In genomic region chr17:7043195-7043543, GRCh38 we compare ENCODE assay signal across 7 cellular contexts. TPM values are rescaled to one million over a fixed set of nuclear protein-coding genes. Genes with fewer than 3 reads are reported as not detected.
DNase-seq lines count a peak whose midpoint lies in the region; ATAC-seq, FAIRE-seq and TF ChIP-seq lines count a peak whose summit lies in the region.

No MANE protein-coding gene starts in this region.

- H3K9me3 ChIP-seq in HUES6 (ENCODE audit: control insufficient read depth, insufficient read depth, low read depth, low read length) (no peaks in the 10 kb centered on the region), K562 (replicated peaks; ENCODE audit: control insufficient read depth, insufficient read depth, low read depth, low read length) (no peaks in the 10 kb centered on the region), kidney (ENCODE audit: control insufficient read depth in 1 of 2, low read length in 2 of 2) (no peaks in the 10 kb centered on the region)

- POLR2A ChIA-PET in K562 (lab: Yijun Ruan, JAX) = interaction anchor here (0.5 to 3.2 kb wide), 2 partner anchors 7 to 851 kb away, joined by 4 to 10 read pairs; partner anchors contain the start of gene SLC16A13

- no peaks in the 10 kb centered on the region for H3K79me2 ChIP-seq in K562 (ENCODE audit: control insufficient read depth, insufficient read depth, low read length)

- H3K27ac ChIP-seq in HUES6 (ENCODE audit: low read depth, low read length) (no peak overlapping the region), K562 (ENCODE audit: extremely low read depth, low read depth, low read length) (no peak overlapping the region), kidney (ENCODE audit: low read depth in 2 of 2, low read length in 2 of 2) (no peak overlapping the region)

- peak overlapping the region; percentile 93 for H3K27ac Mint-ChIP-seq in stimulated activated effector memory CD8-positive, alpha-beta T cell treated with anti-CD3 and anti-CD28 coated beads, Interleukin-12 subunit alpha, Interleukin-12 subunit beta, amount 100 ng/mL, for 72 hours

- no peaks in the 10 kb centered on the region for H4K20me1 ChIP-seq in K562 (replicated peaks; ENCODE audit: control insufficient read depth, insufficient read depth, low read length)

- H3K9me1 ChIP-seq in K562 (ENCODE audit: control insufficient read depth, insufficient read depth, low read length) = no peaks in the 10 kb centered on the region

- H3K36me3 Mint-ChIP-seq in stimulated activated effector memory CD8-positive, alpha-beta T cell treated with anti-CD3 and anti-CD28 coated beads, Interleukin-12 subunit alpha, Interleukin-12 subunit beta, amount 100 ng/mL, for 72 hours = peaks cover 23% of the 10 kb centered on the region

- TF ChIP-seq CTCF in K562 (IDR thresholded peaks at IDR 0.05 in 2 of 3, conservative IDR thresholded peaks at IDR 0.05 in 1 of 3; ENCODE audit: insufficient read depth in 2 of 3, low read depth in 1 of 3, low read length in 3 of 3) = no peak
- TF ChIP-seq CTCF in kidney (IDR thresholded peaks at IDR 0.05; ENCODE audit: borderline replicate concordance, extremely low read depth, insufficient read depth) = no peak

- no TSS peak for BruUV-seq in K562 (replicated peaks; lab: Mats Ljungman, UMichigan)

- H3K36me3 ChIP-seq in HUES6 (ENCODE audit: control insufficient read depth, insufficient read depth, low read length) = no peaks in the 10 kb centered on the region
- H3K36me3 ChIP-seq in K562 (ENCODE audit: control insufficient read depth, insufficient read depth, low read length) = no peaks in the 10 kb centered on the region
- H3K36me3 ChIP-seq in kidney (ENCODE audit: control insufficient read depth in 1 of 2, insufficient read depth in 2 of 2, low read length in 2 of 2) = no peaks in the 10 kb centered on the region

- H3K4me3 ChIP-seq in HUES6 (ENCODE audit: low read depth, low read length) (peak overlapping the region; percentile 79), K562 (no peak overlapping the region), kidney (ENCODE audit: low read length in 2 of 2) (peak overlapping the region; percentile 34 to 53)

- TF ChIP-seq EP300 in K562 (IDR thresholded peaks at IDR 0.05; ENCODE audit: low read length) = no peak

- TF ChIP-seq RAD21 in K562 (CRISPR knock-in tag; conservative IDR thresholded peaks at IDR 0.05 in 1 of 2, IDR thresholded peaks at IDR 0.05 in 1 of 2) = no peak

- DNase-seq in K562 (ENCODE audit: extremely low read depth in 1 of 4, low spot score in 3 of 4) = no peak
- DNase-seq in kidney = no peak
- no peak for DNase-seq in stimulated activated effector memory CD8-positive, alpha-beta T cell treated with anti-CD3 and anti-CD28 coated beads, Interleukin-12 subunit alpha, Interleukin-12 subunit beta, amount 100 ng/mL, for 72 hours (ENCODE audit: low spot score in 2 of 2)
- DNase-seq in NOMO-1 treated with DMSO at 0.1 percent for 48 hours (lab: John Stamatoyannopoulos, UW; ENCODE audit: unreplicated experiment) = no peak
- no peak for DNase-seq in NCI-H226
- DNase-seq in NCI-H446 (lab: John Stamatoyannopoulos, UW) = no peak

- no peak overlapping the region for H2AFZ ChIP-seq in K562 (ENCODE audit: low read depth, low read length)

- H3K9me3 Mint-ChIP-seq in stimulated activated effector memory CD8-positive, alpha-beta T cell treated with anti-CD3 and anti-CD28 coated beads, Interleukin-12 subunit alpha, Interleukin-12 subunit beta, amount 100 ng/mL, for 72 hours = no peaks in the 10 kb centered on the region

- H3K4me3 Mint-ChIP-seq in stimulated activated effector memory CD8-positive, alpha-beta T cell treated with anti-CD3 and anti-CD28 coated beads, Interleukin-12 subunit alpha, Interleukin-12 subunit beta, amount 100 ng/mL, for 72 hours = peak overlapping the region; percentile 78

- ATAC-seq in K562 = no peak
- ATAC-seq in stimulated activated effector memory CD8-positive, alpha-beta T cell treated with anti-CD3 and anti-CD28 coated beads, Interleukin-12 subunit alpha, Interleukin-12 subunit beta, amount 100 ng/mL, for 72 hours = peak; percentile 0

- no peak for TF ChIP-seq POLR2A in K562 (conservative IDR thresholded peaks at IDR 0.05)

- intact Hi-C loops in K562 (cut with micrococcal nuclease) (no loop called here), kidney (cut with DNase I) (no loop called here)

- WGBS in K562 (ENCODE audit: insufficient coverage, low coverage, missing lambda C conversion rate) = 64% methylated on average over 2 of the region's 25 CpGs

- in situ Hi-C loops in K562 (cut with MboI) = loop anchor here (10.0 to 25.0 kb wide), 2 partner anchors 292 to 519 kb away; partner anchors contain the start of genes ACAP1, SENP3 and TNFSF13

- CTCF ChIA-PET in K562 (lab: Yijun Ruan, JAX; ENCODE audit: low intra/inter-chr PET ratio) = no interaction called here

- FAIRE-seq in K562 (lab: Jason Lieb, UNC) = no peak
- FAIRE-seq in kidney (lab: Jason Lieb, UNC) = no peak

- peaks cover 53% of the 10 kb centered on the region for H3K27me3 ChIP-seq in HUES6 (ENCODE audit: control insufficient read depth, insufficient read depth, low read length)
- H3K27me3 ChIP-seq in K562 (ENCODE audit: control insufficient read depth in 2 of 2, insufficient read depth in 2 of 2, low read length in 2 of 2) = no peaks in the 10 kb centered on the region

- H3K4me2 ChIP-seq in K562 (ENCODE audit: insufficient read depth, low read length) = no peak overlapping the region

- H3K9ac ChIP-seq in HUES6 (ENCODE audit: low read length) (no peak overlapping the region), K562 (ENCODE audit: insufficient read depth in 1 of 2, low read depth in 2 of 2, low read length in 2 of 2) (no peak overlapping the region), kidney (ENCODE audit: low read length in 2 of 2) (no peak overlapping the region)

- H3K4me1 ChIP-seq in HUES6 (ENCODE audit: control insufficient read depth, insufficient read depth, low read length) (peaks cover 41% of the 10 kb centered on the region), K562 (replicated peaks in 1 of 2; ENCODE audit: control insufficient read depth in 2 of 2, insufficient read depth in 2 of 2, low read length in 2 of 2) (peaks cover 0 to 30% of the 10 kb centered on the region in 2 experiments; a peak in 4 of 5 replicates), kidney (ENCODE audit: control insufficient read depth in 1 of 2, insufficient read depth in 1 of 2, low read depth in 1 of 2, low read length in 2 of 2) (peaks cover 20 to 24% of the 10 kb centered on the region in 2 donors)

- peaks cover 46% of the 10 kb centered on the region for H3K4me1 Mint-ChIP-seq in stimulated activated effector memory CD8-positive, alpha-beta T cell treated with anti-CD3 and anti-CD28 coated beads, Interleukin-12 subunit alpha, Interleukin-12 subunit beta, amount 100 ng/mL, for 72 hours

RNA-seq across cellular contexts. Expression of gene SLC16A11, which starts 0.7 kb away (rescaled TPM):
- total RNA-seq in K562 (2011; cell fraction: chromatin; rRNA removed; ENCODE audit: low replicate concordance) = not detected in 2 replicates
- total RNA-seq in K562 (2011; cell fraction: nucleolus; rRNA removed) = not detected in 2 replicates
- not detected in 2 replicates for total RNA-seq in K562 (2011; cell fraction: nucleoplasm; rRNA removed)
- total RNA-seq in K562 (2014; rRNA removed) (not detected in 2 replicates), K562 (2014; rRNA removed; fragmentation: Illumina TruSeq; extraction: Trizol) (not detected in 2 replicates), K562 (2015; rRNA removed; fragmentation: Illumina TruSeq; extraction: Trizol) (not detected in 2 replicates), K562 (2021) (not detected in 2 replicates), kidney (2.1 TPM)
- polyA plus RNA-seq in K562 (2011; rRNA removed) (not detected in 2 replicates), K562 (2014; fragmentation: Illumina TruSeq; extraction: Trizol) (not detected in 2 replicates), K562 (2014; fragmentation: Nextera tagmentation; extraction: Ambion mirVana) (not detected), K562 (2014; rRNA removed) (not detected in 2 replicates), kidney (ENCODE audit: insufficient read depth, low read depth, low replicate concordance) (7.8 TPM)
- polyA plus RNA-seq in K562 (2011; cell fraction: cytosol; rRNA removed) = not detected in 2 replicates
- not detected in 2 replicates for polyA plus RNA-seq in K562 (2011; cell fraction: nucleus; rRNA removed)
- not detected in 2 replicates for polyA plus RNA-seq in K562 (2012)
- not detected in 2 replicates for polyA minus RNA-seq in K562 (2011; rRNA and poly(A)+ RNA removed)
- polyA minus RNA-seq in K562 (2011; cell fraction: cytosol; rRNA and poly(A)+ RNA removed) = not detected in 2 replicates
- polyA minus RNA-seq in K562 (2011; cell fraction: nucleus; rRNA and poly(A)+ RNA removed) = not detected in 2 replicates

RNA-seq across cellular contexts. Expression of gene SLC16A13, which starts 7.4 kb away (rescaled TPM):
- 4.9 and 17.0 TPM in 2 replicates for total RNA-seq in K562 (2011; cell fraction: chromatin; rRNA removed; ENCODE audit: low replicate concordance)
- total RNA-seq in K562 (2011; cell fraction: nucleolus; rRNA removed) = 12.9 and 17.7 TPM in 2 replicates
- total RNA-seq in K562 (2011; cell fraction: nucleoplasm; rRNA removed) = 11.1 and 12.8 TPM in 2 replicates
- total RNA-seq in K562 (2014; rRNA removed) (1.2 and 1.8 TPM in 2 replicates), K562 (2014; rRNA removed; fragmentation: Illumina TruSeq; extraction: Trizol) (0.19 and 0.33 TPM in 2 replicates), K562 (2015; rRNA removed; fragmentation: Illumina TruSeq; extraction: Trizol) (0.87 and 0.94 TPM in 2 replicates), K562 (2021) (4.5 and 5.6 TPM in 2 replicates), kidney (6.5 TPM)
- polyA plus RNA-seq in K562 (2011; rRNA removed) (0.50 and 2.8 TPM in 2 replicates), K562 (2014; fragmentation: Illumina TruSeq; extraction: Trizol) (2.7 and 3.3 TPM in 2 replicates), K562 (2014; fragmentation: Nextera tagmentation; extraction: Ambion mirVana) (under 1 TPM; 0.04 to 0.18 TPM), K562 (2014; rRNA removed) (0.65 and 1.5 TPM in 2 replicates), kidney (ENCODE audit: insufficient read depth, low read depth, low replicate concordance) (11.6 TPM)
- polyA plus RNA-seq in K562 (2011; cell fraction: cytosol; rRNA removed) = 1.4 and 1.7 TPM in 2 replicates
- 4.4 and 4.5 TPM in 2 replicates for polyA plus RNA-seq in K562 (2011; cell fraction: nucleus; rRNA removed)
- polyA plus RNA-seq in K562 (2012) = 3.8 and 4.8 TPM in 2 replicates
- 1.1 and 2.6 TPM in 2 replicates for polyA minus RNA-seq in K562 (2011; rRNA and poly(A)+ RNA removed)
- 1.7 TPM in 2 replicates for polyA minus RNA-seq in K562 (2011; cell fraction: cytosol; rRNA and poly(A)+ RNA removed)
- polyA minus RNA-seq in K562 (2011; cell fraction: nucleus; rRNA and poly(A)+ RNA removed) = 4.8 and 5.3 TPM in 2 replicates

RNA-seq across cellular contexts. Expression of gene BCL6B, which starts 20.3 kb away (rescaled TPM):
- total RNA-seq in K562 (2011; cell fraction: chromatin; rRNA removed; ENCODE audit: low replicate concordance) = 2.4 and 6.6 TPM in 2 replicates
- 4.7 and 6.3 TPM in 2 replicates for total RNA-seq in K562 (2011; cell fraction: nucleolus; rRNA removed)
- 4.1 and 5.4 TPM in 2 replicates for total RNA-seq in K562 (2011; cell fraction: nucleoplasm; rRNA removed)
- total RNA-seq in K562 (2014; rRNA removed) (4.7 and 5.0 TPM in 2 replicates), K562 (2014; rRNA removed; fragmentation: Illumina TruSeq; extraction: Trizol) (2.4 and 2.7 TPM in 2 replicates), K562 (2015; rRNA removed; fragmentation: Illumina TruSeq; extraction: Trizol) (3.5 and 3.6 TPM in 2 replicates), K562 (2021) (4.5 and 5.6 TPM in 2 replicates), kidney (33.3 TPM)
- polyA plus RNA-seq in K562 (2011; rRNA removed) (1.9 and 3.1 TPM in 2 replicates), K562 (2014; fragmentation: Illumina TruSeq; extraction: Trizol) (3.9 and 4.1 TPM in 2 replicates), K562 (2014; fragmentation: Nextera tagmentation; extraction: Ambion mirVana) (1 to 10 TPM in 1 of 2 experiments, under 1 TPM in 1; 0.89 to 1.2 TPM), K562 (2014; rRNA removed) (3.5 and 3.6 TPM in 2 replicates), kidney (ENCODE audit: insufficient read depth, low read depth, low replicate concordance) (4.4 TPM)
- 2.8 and 2.9 TPM in 2 replicates for polyA plus RNA-seq in K562 (2011; cell fraction: cytosol; rRNA removed)
- 5.5 and 5.9 TPM in 2 replicates for polyA plus RNA-seq in K562 (2011; cell fraction: nucleus; rRNA removed)
- 1.9 and 4.2 TPM in 2 replicates for polyA plus RNA-seq in K562 (2012)
- 2.0 and 2.8 TPM in 2 replicates for polyA minus RNA-seq in K562 (2011; rRNA and poly(A)+ RNA removed)
- polyA minus RNA-seq in K562 (2011; cell fraction: cytosol; rRNA and poly(A)+ RNA removed) = 2.7 and 3.1 TPM in 2 replicates
- 3.1 and 4.0 TPM in 2 replicates for polyA minus RNA-seq in K562 (2011; cell fraction: nucleus; rRNA and poly(A)+ RNA removed)

RNA-seq across cellular contexts. Expression of gene RNASEK, which starts 30.7 kb away (rescaled TPM):
- 43.7 and 75.3 TPM in 2 replicates for total RNA-seq in K562 (2011; cell fraction: chromatin; rRNA removed; ENCODE audit: low replicate concordance)
- total RNA-seq in K562 (2011; cell fraction: nucleolus; rRNA removed) = 103 and 119 TPM in 2 replicates
- 117 and 121 TPM in 2 replicates for total RNA-seq in K562 (2011; cell fraction: nucleoplasm; rRNA removed)
- total RNA-seq in K562 (2014; rRNA removed) (157 and 253 TPM in 2 replicates), K562 (2014; rRNA removed; fragmentation: Illumina TruSeq; extraction: Trizol) (48.5 and 48.6 TPM in 2 replicates), K562 (2015; rRNA removed; fragmentation: Illumina TruSeq; extraction: Trizol) (132 and 136 TPM in 2 replicates), K562 (2021) (151 and 154 TPM in 2 replicates), kidney (195 TPM)
- polyA plus RNA-seq in K562 (2011; rRNA removed) (58.0 and 75.0 TPM in 2 replicates), K562 (2014; fragmentation: Illumina TruSeq; extraction: Trizol) (265 and 271 TPM in 2 replicates), K562 (2014; fragmentation: Nextera tagmentation; extraction: Ambion mirVana) (100 to 1,000 TPM; 104 to 155 TPM), K562 (2014; rRNA removed) (85.3 and 157 TPM in 2 replicates), kidney (ENCODE audit: insufficient read depth, low read depth, low replicate concordance) (971 TPM)
- polyA plus RNA-seq in K562 (2011; cell fraction: cytosol; rRNA removed) = 94.3 and 122 TPM in 2 replicates
- 114 and 118 TPM in 2 replicates for polyA plus RNA-seq in K562 (2011; cell fraction: nucleus; rRNA removed)
- 247 and 326 TPM in 2 replicates for polyA plus RNA-seq in K562 (2012)
- 20.8 and 25.0 TPM in 2 replicates for polyA minus RNA-seq in K562 (2011; rRNA and poly(A)+ RNA removed)
- 76.4 and 84.8 TPM in 2 replicates for polyA minus RNA-seq in K562 (2011; cell fraction: cytosol; rRNA and poly(A)+ RNA removed)
- polyA minus RNA-seq in K562 (2011; cell fraction: nucleus; rRNA and poly(A)+ RNA removed) = 9.2 and 20.2 TPM in 2 replicates

RNA-seq across cellular contexts. Expression of gene CLEC10A, which starts 36.9 kb away (rescaled TPM):
- not detected in 2 replicates for total RNA-seq in K562 (2011; cell fraction: chromatin; rRNA removed; ENCODE audit: low replicate concordance)
- 0.50 TPM in 1 of 2 replicates, not detected in the other for total RNA-seq in K562 (2011; cell fraction: nucleolus; rRNA removed)
- total RNA-seq in K562 (2011; cell fraction: nucleoplasm; rRNA removed) = not detected in 2 replicates
- total RNA-seq in K562 (2014; rRNA removed) (not detected in 2 replicates), K562 (2014; rRNA removed; fragmentation: Illumina TruSeq; extraction: Trizol) (not detected in 2 replicates), K562 (2015; rRNA removed; fragmentation: Illumina TruSeq; extraction: Trizol) (0.11 TPM in 1 of 2 replicates, not detected in the other), K562 (2021) (not detected in 2 replicates), kidney (16.1 TPM)
- polyA plus RNA-seq in K562 (2011; rRNA removed) (0.04 and 0.46 TPM in 2 replicates), K562 (2014; fragmentation: Illumina TruSeq; extraction: Trizol) (not detected in 2 replicates), K562 (2014; fragmentation: Nextera tagmentation; extraction: Ambion mirVana) (not detected), K562 (2014; rRNA removed) (0.05 TPM in 1 of 2 replicates, not detected in the other), kidney (ENCODE audit: insufficient read depth, low read depth, low replicate concordance) (1.5 TPM)
- polyA plus RNA-seq in K562 (2011; cell fraction: cytosol; rRNA removed) = 0.07 and 0.24 TPM in 2 replicates
- 0.18 and 0.20 TPM in 2 replicates for polyA plus RNA-seq in K562 (2011; cell fraction: nucleus; rRNA removed)
- 0.15 TPM in 1 of 2 replicates, not detected in the other for polyA plus RNA-seq in K562 (2012)
- polyA minus RNA-seq in K562 (2011; rRNA and poly(A)+ RNA removed) = not detected in 2 replicates
- polyA minus RNA-seq in K562 (2011; cell fraction: cytosol; rRNA and poly(A)+ RNA removed) = not detected in 2 replicates
- polyA minus RNA-seq in K562 (2011; cell fraction: nucleus; rRNA and poly(A)+ RNA removed) = not detected in 2 replicates
